In genomic region chr15:48176957-48177356, GRCh38 we compare ENCODE assay signal across 8 cellular contexts. TPM values are rescaled to one million over a fixed set of nuclear protein-coding genes. Genes with fewer than 3 reads are reported as not detected.
DNase-seq lines count a peak whose midpoint lies in the region; ATAC-seq, FAIRE-seq and TF ChIP-seq lines count a peak whose summit lies in the region.

No MANE protein-coding gene starts in this region.

- no peak for TF ChIP-seq EP300 in transverse colon (IDR thresholded peaks at IDR 0.05; ENCODE audit: low read depth)

- no peaks in the 10 kb centered on the region for H3K27me3 ChIP-seq in WERI-Rb-1 (ENCODE audit: insufficient read depth, low read depth, severe bottlenecking)
- no peaks in the 10 kb centered on the region for H3K27me3 ChIP-seq in transverse colon

- intact Hi-C loops in kidney (cut with DNase I) = no loop called here
- intact Hi-C loops in transverse colon (cut with DNase I; ENCODE audit: low total_unique reads) = no loop called here

- peak overlapping the region; percentile 75 for H3K4me3 ChIP-seq in WERI-Rb-1 (ENCODE audit: low read depth, low read length)
- H3K4me3 ChIP-seq in kidney (ENCODE audit: low read length in 2 of 2) = peak overlapping the region; percentile 46 to 72
- H3K4me3 ChIP-seq in transverse colon = peak overlapping the region in 3 of 4 donors; percentile 41 to 74 (median 71)

- in situ Hi-C loops in transverse colon (cut with MboI; ENCODE audit: low pct_ligation_motif_present in 1 of 4, low pct_unique_long_range_greater_than_20kb in 1 of 4, low sequenced_read_pairs in 3 of 4) = no loop called here
- in situ Hi-C loops in GM13976 (cut with MboI; ENCODE audit: low sequenced_read_pairs, unreplicated experiment) = no loop called here

- H3K27ac Mint-ChIP-seq in activated naive CD4-positive, alpha-beta T cell treated with anti-CD3 and anti-CD28 coated beads, Interleukin-2, amount 50 U/mL, for 24 hours = no peak overlapping the region

- 56 to 67% methylated on average over 2 of the region's 2 CpGs for WGBS in transverse colon (ENCODE audit: low coverage in 1 of 2), 2 donors

- ATAC-seq in esophagus mucosa = no peak

- H3K27ac ChIP-seq in WERI-Rb-1 (no peak overlapping the region), kidney (ENCODE audit: low read depth in 2 of 2, low read length in 2 of 2) (peak overlapping the region in 1 of 2 donors; percentile 78), transverse colon (peak overlapping the region; percentile 80 to 86 (median 86))

- FAIRE-seq in kidney (lab: Jason Lieb, UNC) = no peak

- H3K9me3 ChIP-seq in WERI-Rb-1 (ENCODE audit: severe bottlenecking) = no peaks in the 10 kb centered on the region
- no peaks in the 10 kb centered on the region for H3K9me3 ChIP-seq in kidney (ENCODE audit: control insufficient read depth in 1 of 2, low read length in 2 of 2)
- H3K9me3 ChIP-seq in transverse colon = no peaks in the 10 kb centered on the region

- no peaks in the 10 kb centered on the region for H3K4me1 ChIP-seq in kidney (ENCODE audit: control insufficient read depth in 1 of 2, insufficient read depth in 1 of 2, low read depth in 1 of 2, low read length in 2 of 2)
- H3K4me1 ChIP-seq in transverse colon = peaks cover 0 to 11% (median 6%) of the 10 kb centered on the region in 4 donors

- peak overlapping the region in 1 of 2 donors; percentile 61 for H3K9ac ChIP-seq in kidney (ENCODE audit: low read length in 2 of 2)

- peak overlapping the region; percentile 92 for H3K4me3 Mint-ChIP-seq in activated naive CD4-positive, alpha-beta T cell treated with anti-CD3 and anti-CD28 coated beads, Interleukin-2, amount 50 U/mL, for 24 hours

- TF ChIP-seq CTCF in WERI-Rb-1 (IDR thresholded peaks at IDR 0.05; ENCODE audit: low read depth, low read length) (no peak), kidney (IDR thresholded peaks at IDR 0.05; ENCODE audit: borderline replicate concordance, extremely low read depth, insufficient read depth) (no peak), transverse colon (IDR thresholded peaks at IDR 0.05) (no peak), GM13976 (IDR thresholded peaks at IDR 0.05; ENCODE audit: borderline replicate concordance, control extremely low read depth, extremely low read depth, insufficient read depth, missing control alignments) (no peak)

- peaks cover 12% of the 10 kb centered on the region for H3K27me3 Mint-ChIP-seq in activated naive CD4-positive, alpha-beta T cell treated with anti-CD3 and anti-CD28 coated beads, Interleukin-2, amount 50 U/mL, for 24 hours

- DNase-seq in activated naive CD4-positive, alpha-beta T cell treated with anti-CD3 and anti-CD28 coated beads, Interleukin-2, amount 50 U/mL, for 16 hours = no peak
- DNase-seq in WERI-Rb-1 (no peak), kidney (no peak), transverse colon (no peak), NCI-H1694 (lab: John Stamatoyannopoulos, UW) (no peak), GM13976 (ENCODE audit: low spot score) (no peak)

- peaks cover 8% of the 10 kb centered on the region for H3K36me3 Mint-ChIP-seq in activated naive CD4-positive, alpha-beta T cell treated with anti-CD3 and anti-CD28 coated beads, Interleukin-2, amount 50 U/mL, for 24 hours

- peaks cover 18% of the 10 kb centered on the region for H3K4me1 Mint-ChIP-seq in activated naive CD4-positive, alpha-beta T cell treated with anti-CD3 and anti-CD28 coated beads, Interleukin-2, amount 50 U/mL, for 24 hours

- TF ChIP-seq POLR2A in transverse colon (IDR thresholded peaks at IDR 0.05) = no peak

- H3K36me3 ChIP-seq in WERI-Rb-1 = peaks cover 2% of the 10 kb centered on the region; the same call in 1 of the 2 replicates
- no peaks in the 10 kb centered on the region for H3K36me3 ChIP-seq in kidney (ENCODE audit: control insufficient read depth in 1 of 2, insufficient read depth in 2 of 2, low read length in 2 of 2)
- H3K36me3 ChIP-seq in transverse colon = no peaks in the 10 kb centered on the region

- peaks cover 16% of the 10 kb centered on the region for H3K9me3 Mint-ChIP-seq in activated naive CD4-positive, alpha-beta T cell treated with anti-CD3 and anti-CD28 coated beads, Interleukin-2, amount 50 U/mL, for 24 hours

RNA-seq across cellular contexts. Expression of gene MYEF2, which starts 1.1 kb away (rescaled TPM):
- total RNA-seq in kidney = 46.3 TPM
- polyA plus RNA-seq in kidney (ENCODE audit: insufficient read depth, low read depth, low replicate concordance) = 17.6 TPM
- total RNA-seq in transverse colon = 100 to 1,000 TPM in 1 of 4 donors, 10 to 100 TPM in 3; 10.4 to 158 (median 27.8) TPM
- 0.56 TPM for total RNA-seq in esophagus mucosa

RNA-seq across cellular contexts. Expression of gene CTXN2, which starts 14.5 kb away (rescaled TPM):
- total RNA-seq in kidney = 0.06 TPM
- polyA plus RNA-seq in kidney (ENCODE audit: insufficient read depth, low read depth, low replicate concordance) = 0.15 TPM
- not detected for total RNA-seq in transverse colon
- not detected for total RNA-seq in esophagus mucosa

RNA-seq across cellular contexts. Expression of gene SLC12A1, which starts 29.1 kb away (rescaled TPM):
- total RNA-seq in kidney = 201 TPM
- polyA plus RNA-seq in kidney (ENCODE audit: insufficient read depth, low read depth, low replicate concordance) = 370 TPM
- not detected for total RNA-seq in transverse colon
- total RNA-seq in esophagus mucosa = not detected

RNA-seq across cellular contexts. Expression of gene SLC24A5, which starts 56.2 kb away (rescaled TPM):
- total RNA-seq in kidney (not detected), transverse colon (not detected), esophagus mucosa (not detected)
- polyA plus RNA-seq in kidney (ENCODE audit: insufficient read depth, low read depth, low replicate concordance) = not detected

Comparison
In these comparisons a context has a peak if more than half of its experiments do, and no peak if none do; other contexts are left out.
1. RNA of gene SLC12A1, which starts 29.1 kb away (total RNA-seq): 201 TPM in kidney (single experiment); not detected in transverse colon and not detected in esophagus mucosa (single experiment); every median in the first group is over 100 times any median in the second.
2. Peak in every context shown above with its lines, with median percentiles within 50 percentile points of each other: H3K4me3 ChIP-seq.